In the genomic region with DNA sequence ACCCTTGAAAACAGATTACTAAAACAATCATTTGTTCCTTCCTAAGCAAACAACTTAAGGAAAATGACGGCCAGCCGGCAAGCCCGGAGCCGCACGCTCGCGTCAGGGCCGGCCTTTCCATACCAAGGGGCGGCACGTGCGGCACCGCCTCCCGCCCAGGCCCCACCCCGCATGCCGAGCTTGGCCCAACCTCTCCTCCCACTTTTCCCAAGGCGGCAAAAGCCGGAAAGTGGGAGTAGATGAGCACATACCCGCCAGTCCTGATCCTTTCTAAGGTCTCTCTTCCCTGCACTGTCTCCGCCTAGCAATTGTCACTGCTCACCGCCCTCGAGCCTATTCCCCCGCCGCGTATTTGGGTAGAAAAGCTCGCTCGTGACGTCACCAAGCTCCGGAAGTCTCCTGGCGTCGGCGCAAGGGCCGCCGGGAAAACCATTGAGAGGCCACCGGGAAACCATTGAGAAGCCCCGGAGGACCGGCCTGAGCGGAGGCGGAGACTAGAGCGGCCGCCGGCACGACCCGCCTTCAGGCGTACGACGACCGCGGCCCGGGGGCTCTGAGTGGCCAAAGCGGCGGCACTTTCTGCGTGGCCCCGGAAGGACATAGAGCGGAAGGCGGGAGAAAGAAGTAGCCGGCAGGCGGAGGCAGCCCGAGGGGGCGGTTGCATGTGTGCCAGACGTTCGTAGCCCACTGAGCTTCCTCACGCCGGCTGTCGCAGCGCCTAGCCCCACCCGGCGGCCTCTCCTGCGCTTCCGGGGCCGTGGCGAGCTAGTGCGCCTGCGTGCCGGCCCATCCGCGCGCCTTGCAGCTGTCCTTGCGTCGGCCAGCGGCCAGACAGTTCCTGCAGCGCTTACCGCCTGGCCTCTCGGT, we compare ENCODE assay signal across 1 cellular context.
TF ChIP-seq lines count a peak whose summit lies in the region.

A gene with protein sequence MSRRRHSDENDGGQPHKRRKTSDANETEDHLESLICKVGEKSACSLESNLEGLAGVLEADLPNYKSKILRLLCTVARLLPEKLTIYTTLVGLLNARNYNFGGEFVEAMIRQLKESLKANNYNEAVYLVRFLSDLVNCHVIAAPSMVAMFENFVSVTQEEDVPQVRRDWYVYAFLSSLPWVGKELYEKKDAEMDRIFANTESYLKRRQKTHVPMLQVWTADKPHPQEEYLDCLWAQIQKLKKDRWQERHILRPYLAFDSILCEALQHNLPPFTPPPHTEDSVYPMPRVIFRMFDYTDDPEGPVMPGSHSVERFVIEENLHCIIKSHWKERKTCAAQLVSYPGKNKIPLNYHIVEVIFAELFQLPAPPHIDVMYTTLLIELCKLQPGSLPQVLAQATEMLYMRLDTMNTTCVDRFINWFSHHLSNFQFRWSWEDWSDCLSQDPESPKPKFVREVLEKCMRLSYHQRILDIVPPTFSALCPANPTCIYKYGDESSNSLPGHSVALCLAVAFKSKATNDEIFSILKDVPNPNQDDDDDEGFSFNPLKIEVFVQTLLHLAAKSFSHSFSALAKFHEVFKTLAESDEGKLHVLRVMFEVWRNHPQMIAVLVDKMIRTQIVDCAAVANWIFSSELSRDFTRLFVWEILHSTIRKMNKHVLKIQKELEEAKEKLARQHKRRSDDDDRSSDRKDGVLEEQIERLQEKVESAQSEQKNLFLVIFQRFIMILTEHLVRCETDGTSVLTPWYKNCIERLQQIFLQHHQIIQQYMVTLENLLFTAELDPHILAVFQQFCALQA (plus strand): TSS at position 830 of the 867 bp plus-strand sequence. CDS start 61 bp downstream, outside the sequence.
A gene (minus strand): TSS at position 377 of the 867 bp plus-strand sequence. CDS start 5,806 bp downstream, outside the sequence.

TF ChIP-seq in HEK293, 187 proteins besides CTCF, POLR2A, EP300 and RAD21 (continued from another document and continues in another):
- TF ChIP-seq ZNF521 (tag by site-specific recombination; IDR thresholded peaks at IDR 0.05): no peak
- TF ChIP-seq, protein P1, sequence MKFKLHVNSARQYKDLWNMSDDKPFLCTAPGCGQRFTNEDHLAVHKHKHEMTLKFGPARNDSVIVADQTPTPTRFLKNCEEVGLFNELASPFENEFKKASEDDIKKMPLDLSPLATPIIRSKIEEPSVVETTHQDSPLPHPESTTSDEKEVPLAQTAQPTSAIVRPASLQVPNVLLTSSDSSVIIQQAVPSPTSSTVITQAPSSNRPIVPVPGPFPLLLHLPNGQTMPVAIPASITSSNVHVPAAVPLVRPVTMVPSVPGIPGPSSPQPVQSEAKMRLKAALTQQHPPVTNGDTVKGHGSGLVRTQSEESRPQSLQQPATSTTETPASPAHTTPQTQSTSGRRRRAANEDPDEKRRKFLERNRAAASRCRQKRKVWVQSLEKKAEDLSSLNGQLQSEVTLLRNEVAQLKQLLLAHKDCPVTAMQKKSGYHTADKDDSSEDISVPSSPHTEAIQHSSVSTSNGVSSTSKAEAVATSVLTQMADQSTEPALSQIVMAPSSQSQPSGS (tag by site-specific recombination; IDR thresholded peaks at IDR 0.05; ENCODE audit: low read depth): peak; percentile 96
- TF ChIP-seq ZNF341 (tag by site-specific recombination; IDR thresholded peaks at IDR 0.05; ENCODE audit: low read depth): peak; percentile 75
- TF ChIP-seq, protein P2, sequence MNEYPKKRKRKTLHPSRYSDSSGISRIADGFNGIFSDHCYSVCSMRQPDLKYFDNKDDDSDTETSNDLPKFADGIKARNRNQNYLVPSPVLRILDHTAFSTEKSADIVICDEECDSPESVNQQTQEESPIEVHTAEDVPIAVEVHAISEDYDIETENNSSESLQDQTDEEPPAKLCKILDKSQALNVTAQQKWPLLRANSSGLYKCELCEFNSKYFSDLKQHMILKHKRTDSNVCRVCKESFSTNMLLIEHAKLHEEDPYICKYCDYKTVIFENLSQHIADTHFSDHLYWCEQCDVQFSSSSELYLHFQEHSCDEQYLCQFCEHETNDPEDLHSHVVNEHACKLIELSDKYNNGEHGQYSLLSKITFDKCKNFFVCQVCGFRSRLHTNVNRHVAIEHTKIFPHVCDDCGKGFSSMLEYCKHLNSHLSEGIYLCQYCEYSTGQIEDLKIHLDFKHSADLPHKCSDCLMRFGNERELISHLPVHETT (tag by site-specific recombination; IDR thresholded peaks at IDR 0.05): peak; percentile 78; the same call in 1 of the 2 replicates
- TF ChIP-seq, protein P3, sequence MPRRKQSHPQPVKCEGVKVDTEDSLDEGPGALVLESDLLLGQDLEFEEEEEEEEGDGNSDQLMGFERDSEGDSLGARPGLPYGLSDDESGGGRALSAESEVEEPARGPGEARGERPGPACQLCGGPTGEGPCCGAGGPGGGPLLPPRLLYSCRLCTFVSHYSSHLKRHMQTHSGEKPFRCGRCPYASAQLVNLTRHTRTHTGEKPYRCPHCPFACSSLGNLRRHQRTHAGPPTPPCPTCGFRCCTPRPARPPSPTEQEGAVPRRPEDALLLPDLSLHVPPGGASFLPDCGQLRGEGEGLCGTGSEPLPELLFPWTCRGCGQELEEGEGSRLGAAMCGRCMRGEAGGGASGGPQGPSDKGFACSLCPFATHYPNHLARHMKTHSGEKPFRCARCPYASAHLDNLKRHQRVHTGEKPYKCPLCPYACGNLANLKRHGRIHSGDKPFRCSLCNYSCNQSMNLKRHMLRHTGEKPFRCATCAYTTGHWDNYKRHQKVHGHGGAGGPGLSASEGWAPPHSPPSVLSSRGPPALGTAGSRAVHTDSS (tag by site-specific recombination; IDR thresholded peaks at IDR 0.05): no peak
- peak; percentile 59 for TF ChIP-seq ZFP69B (tag by site-specific recombination; IDR thresholded peaks at IDR 0.05)
- TF ChIP-seq, protein P4, sequence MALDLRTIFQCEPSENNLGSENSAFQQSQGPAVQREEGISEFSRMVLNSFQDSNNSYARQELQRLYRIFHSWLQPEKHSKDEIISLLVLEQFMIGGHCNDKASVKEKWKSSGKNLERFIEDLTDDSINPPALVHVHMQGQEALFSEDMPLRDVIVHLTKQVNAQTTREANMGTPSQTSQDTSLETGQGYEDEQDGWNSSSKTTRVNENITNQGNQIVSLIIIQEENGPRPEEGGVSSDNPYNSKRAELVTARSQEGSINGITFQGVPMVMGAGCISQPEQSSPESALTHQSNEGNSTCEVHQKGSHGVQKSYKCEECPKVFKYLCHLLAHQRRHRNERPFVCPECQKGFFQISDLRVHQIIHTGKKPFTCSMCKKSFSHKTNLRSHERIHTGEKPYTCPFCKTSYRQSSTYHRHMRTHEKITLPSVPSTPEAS (tag by site-specific recombination; IDR thresholded peaks at IDR 0.05): no peak
- TF ChIP-seq SCRT2 (tag by site-specific recombination; IDR thresholded peaks at IDR 0.05): no peak
- TF ChIP-seq, protein P5, sequence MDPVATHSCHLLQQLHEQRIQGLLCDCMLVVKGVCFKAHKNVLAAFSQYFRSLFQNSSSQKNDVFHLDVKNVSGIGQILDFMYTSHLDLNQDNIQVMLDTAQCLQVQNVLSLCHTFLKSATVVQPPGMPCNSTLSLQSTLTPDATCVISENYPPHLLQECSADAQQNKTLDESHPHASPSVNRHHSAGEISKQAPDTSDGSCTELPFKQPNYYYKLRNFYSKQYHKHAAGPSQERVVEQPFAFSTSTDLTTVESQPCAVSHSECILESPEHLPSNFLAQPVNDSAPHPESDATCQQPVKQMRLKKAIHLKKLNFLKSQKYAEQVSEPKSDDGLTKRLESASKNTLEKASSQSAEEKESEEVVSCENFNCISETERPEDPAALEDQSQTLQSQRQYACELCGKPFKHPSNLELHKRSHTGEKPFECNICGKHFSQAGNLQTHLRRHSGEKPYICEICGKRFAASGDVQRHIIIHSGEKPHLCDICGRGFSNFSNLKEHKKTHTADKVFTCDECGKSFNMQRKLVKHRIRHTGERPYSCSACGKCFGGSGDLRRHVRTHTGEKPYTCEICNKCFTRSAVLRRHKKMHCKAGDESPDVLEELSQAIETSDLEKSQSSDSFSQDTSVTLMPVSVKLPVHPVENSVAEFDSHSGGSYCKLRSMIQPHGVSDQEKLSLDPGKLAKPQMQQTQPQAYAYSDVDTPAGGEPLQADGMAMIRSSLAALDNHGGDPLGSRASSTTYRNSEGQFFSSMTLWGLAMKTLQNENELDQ (tag by site-specific recombination; IDR thresholded peaks at IDR 0.05; ENCODE audit: low read depth): no peak
- TF ChIP-seq ZBTB8A (tag by site-specific recombination; IDR thresholded peaks at IDR 0.05): peak; percentile 86
- TF ChIP-seq ZSCAN16 (tag by site-specific recombination; IDR thresholded peaks at IDR 0.05): no peak
- TF ChIP-seq, protein P6, sequence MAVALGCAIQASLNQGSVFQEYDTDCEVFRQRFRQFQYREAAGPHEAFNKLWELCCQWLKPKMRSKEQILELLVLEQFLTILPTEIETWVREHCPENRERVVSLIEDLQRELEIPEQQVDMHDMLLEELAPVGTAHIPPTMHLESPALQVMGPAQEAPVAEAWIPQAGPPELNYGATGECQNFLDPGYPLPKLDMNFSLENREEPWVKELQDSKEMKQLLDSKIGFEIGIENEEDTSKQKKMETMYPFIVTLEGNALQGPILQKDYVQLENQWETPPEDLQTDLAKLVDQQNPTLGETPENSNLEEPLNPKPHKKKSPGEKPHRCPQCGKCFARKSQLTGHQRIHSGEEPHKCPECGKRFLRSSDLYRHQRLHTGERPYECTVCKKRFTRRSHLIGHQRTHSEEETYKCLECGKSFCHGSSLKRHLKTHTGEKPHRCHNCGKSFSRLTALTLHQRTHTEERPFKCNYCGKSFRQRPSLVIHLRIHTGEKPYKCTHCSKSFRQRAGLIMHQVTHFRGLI (tag by site-specific recombination; IDR thresholded peaks at IDR 0.05): 0 out of 2 replicates have a peak, but pooled peaks have one; percentile 11
- TF ChIP-seq GLIS1 (tag by site-specific recombination; IDR thresholded peaks at IDR 0.05): peak; percentile 21; the same call in 1 of the 2 replicates
- TF ChIP-seq, protein P7, sequence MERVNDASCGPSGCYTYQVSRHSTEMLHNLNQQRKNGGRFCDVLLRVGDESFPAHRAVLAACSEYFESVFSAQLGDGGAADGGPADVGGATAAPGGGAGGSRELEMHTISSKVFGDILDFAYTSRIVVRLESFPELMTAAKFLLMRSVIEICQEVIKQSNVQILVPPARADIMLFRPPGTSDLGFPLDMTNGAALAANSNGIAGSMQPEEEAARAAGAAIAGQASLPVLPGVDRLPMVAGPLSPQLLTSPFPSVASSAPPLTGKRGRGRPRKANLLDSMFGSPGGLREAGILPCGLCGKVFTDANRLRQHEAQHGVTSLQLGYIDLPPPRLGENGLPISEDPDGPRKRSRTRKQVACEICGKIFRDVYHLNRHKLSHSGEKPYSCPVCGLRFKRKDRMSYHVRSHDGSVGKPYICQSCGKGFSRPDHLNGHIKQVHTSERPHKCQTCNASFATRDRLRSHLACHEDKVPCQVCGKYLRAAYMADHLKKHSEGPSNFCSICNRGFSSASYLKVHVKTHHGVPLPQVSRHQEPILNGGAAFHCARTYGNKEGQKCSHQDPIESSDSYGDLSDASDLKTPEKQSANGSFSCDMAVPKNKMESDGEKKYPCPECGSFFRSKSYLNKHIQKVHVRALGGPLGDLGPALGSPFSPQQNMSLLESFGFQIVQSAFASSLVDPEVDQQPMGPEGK (tag by site-specific recombination; IDR thresholded peaks at IDR 0.05): peak; percentile 75
- TF ChIP-seq, protein P8, sequence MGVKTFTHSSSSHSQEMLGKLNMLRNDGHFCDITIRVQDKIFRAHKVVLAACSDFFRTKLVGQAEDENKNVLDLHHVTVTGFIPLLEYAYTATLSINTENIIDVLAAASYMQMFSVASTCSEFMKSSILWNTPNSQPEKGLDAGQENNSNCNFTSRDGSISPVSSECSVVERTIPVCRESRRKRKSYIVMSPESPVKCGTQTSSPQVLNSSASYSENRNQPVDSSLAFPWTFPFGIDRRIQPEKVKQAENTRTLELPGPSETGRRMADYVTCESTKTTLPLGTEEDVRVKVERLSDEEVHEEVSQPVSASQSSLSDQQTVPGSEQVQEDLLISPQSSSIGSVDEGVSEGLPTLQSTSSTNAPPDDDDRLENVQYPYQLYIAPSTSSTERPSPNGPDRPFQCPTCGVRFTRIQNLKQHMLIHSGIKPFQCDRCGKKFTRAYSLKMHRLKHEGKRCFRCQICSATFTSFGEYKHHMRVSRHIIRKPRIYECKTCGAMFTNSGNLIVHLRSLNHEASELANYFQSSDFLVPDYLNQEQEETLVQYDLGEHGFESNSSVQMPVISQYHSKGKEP (tag by site-specific recombination; IDR thresholded peaks at IDR 0.05): peak; percentile 86
- peak; percentile 83 for TF ChIP-seq ZNF335 (tag by site-specific recombination; conservative IDR thresholded peaks at IDR 0.05)
- no peak for TF ChIP-seq ZNF623 (tag by site-specific recombination; IDR thresholded peaks at IDR 0.05)
- no peak for TF ChIP-seq ZNF473 (tag by site-specific recombination; IDR thresholded peaks at IDR 0.05)
- TF ChIP-seq ZNF155 (tag by site-specific recombination; IDR thresholded peaks at IDR 0.05): no peak
- TF ChIP-seq ZNF747 (tag by site-specific recombination; IDR thresholded peaks at IDR 0.05): no peak
- peak; percentile 92 for TF ChIP-seq SP3 (tag by site-specific recombination; IDR thresholded peaks at IDR 0.05)
- TF ChIP-seq, protein P9, sequence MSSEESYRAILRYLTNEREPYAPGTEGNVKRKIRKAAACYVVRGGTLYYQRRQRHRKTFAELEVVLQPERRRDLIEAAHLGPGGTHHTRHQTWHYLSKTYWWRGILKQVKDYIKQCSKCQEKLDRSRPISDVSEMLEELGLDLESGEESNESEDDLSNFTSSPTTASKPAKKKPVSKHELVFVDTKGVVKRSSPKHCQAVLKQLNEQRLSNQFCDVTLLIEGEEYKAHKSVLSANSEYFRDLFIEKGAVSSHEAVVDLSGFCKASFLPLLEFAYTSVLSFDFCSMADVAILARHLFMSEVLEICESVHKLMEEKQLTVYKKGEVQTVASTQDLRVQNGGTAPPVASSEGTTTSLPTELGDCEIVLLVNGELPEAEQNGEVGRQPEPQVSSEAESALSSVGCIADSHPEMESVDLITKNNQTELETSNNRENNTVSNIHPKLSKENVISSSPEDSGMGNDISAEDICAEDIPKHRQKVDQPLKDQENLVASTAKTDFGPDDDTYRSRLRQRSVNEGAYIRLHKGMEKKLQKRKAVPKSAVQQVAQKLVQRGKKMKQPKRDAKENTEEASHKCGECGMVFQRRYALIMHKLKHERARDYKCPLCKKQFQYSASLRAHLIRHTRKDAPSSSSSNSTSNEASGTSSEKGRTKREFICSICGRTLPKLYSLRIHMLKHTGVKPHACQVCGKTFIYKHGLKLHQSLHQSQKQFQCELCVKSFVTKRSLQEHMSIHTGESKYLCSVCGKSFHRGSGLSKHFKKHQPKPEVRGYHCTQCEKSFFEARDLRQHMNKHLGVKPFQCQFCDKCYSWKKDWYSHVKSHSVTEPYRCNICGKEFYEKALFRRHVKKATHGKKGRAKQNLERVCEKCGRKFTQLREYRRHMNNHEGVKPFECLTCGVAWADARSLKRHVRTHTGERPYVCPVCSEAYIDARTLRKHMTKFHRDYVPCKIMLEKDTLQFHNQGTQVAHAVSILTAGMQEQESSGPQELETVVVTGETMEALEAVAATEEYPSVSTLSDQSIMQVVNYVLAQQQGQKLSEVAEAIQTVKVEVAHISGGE (tag by site-specific recombination; conservative IDR thresholded peaks at IDR 0.05; ENCODE audit: low read depth): peak; percentile 81
- peak; percentile 94 for TF ChIP-seq ZNF76 (tag by site-specific recombination; IDR thresholded peaks at IDR 0.05; ENCODE audit: borderline replicate concordance, low read depth)
- 0 out of 2 replicates have a peak, but pooled peaks have one; percentile 75 for TF ChIP-seq HOXC10 (CRISPR knock-in tag; IDR thresholded peaks at IDR 0.05)
- TF ChIP-seq EGR2 (tag by site-specific recombination; IDR thresholded peaks at IDR 0.05; ENCODE audit: low read depth): 0 out of 2 replicates have a peak, but pooled peaks have one; percentile 67
- TF ChIP-seq ZNF302 (tag by site-specific recombination; IDR thresholded peaks at IDR 0.05; ENCODE audit: low read depth): no peak
- TF ChIP-seq RBAK (tag by site-specific recombination; IDR thresholded peaks at IDR 0.05): no peak
- TF ChIP-seq ZNF792 (tag by site-specific recombination; IDR thresholded peaks at IDR 0.05): no peak
- peak; percentile 73 for TF ChIP-seq ZFHX2 (tag by site-specific recombination; conservative IDR thresholded peaks at IDR 0.05)
- no peak for TF ChIP-seq ZNF426 (tag by site-specific recombination; IDR thresholded peaks at IDR 0.05)
- TF ChIP-seq ZNF23 (tag by site-specific recombination; IDR thresholded peaks at IDR 0.05; ENCODE audit: borderline replicate concordance): no peak
- TF ChIP-seq ZNF843 (tag by site-specific recombination; IDR thresholded peaks at IDR 0.05): no peak; the same call in 1 of the 2 replicates
